21 cellular contexts compared by ENCODE assay signal in the genomic region with DNA sequence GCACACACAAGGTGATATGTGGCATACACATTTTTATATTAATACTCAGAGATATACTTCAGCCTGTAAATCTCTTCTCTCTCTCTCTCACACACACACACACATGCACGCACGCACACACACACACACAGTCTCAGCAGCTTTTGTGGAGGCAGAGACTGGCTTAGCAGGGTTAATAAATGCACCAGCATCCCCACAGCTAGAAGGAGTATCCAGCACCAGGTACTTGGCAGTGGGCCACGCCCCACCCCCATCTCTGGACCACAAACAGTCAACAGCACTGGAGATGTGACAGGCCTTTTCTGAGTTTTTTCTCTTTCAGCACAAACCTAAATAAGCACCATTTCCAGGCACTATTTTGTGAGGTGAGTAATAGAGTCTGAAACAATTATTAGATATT.
DNase-seq lines count a peak whose midpoint lies in the region; ATAC-seq and TF ChIP-seq lines count a peak whose summit lies in the region.
"Had no signal": no experiment of that assay in that cellular context is flagged by ENCODE, and none has a peak within 500 bp of the region (broad histone marks: within the 10 kb centered on the region; RNA-seq: fewer than 3 reads in every experiment).

No MANE protein-coding gene starts in this region.

- in situ Hi-C loops in ACHN (cut with HindIII; ENCODE audit: low pct_ligation_motif_present, low pct_unique_long_range_greater_than_20kb, low sequenced_read_pairs) = no loop called here

- H3K4me3 Mint-ChIP-seq in effector memory CD8-positive, alpha-beta T cell = no peak overlapping the region
- H3K4me3 Mint-ChIP-seq: B cell had no signal

- H3K27ac Mint-ChIP-seq in effector memory CD8-positive, alpha-beta T cell = peak overlapping the region in 1 of 2 donors; percentile 1
- H3K27ac Mint-ChIP-seq: B cell had no signal

- TF ChIP-seq CTCF in GM10266 (IDR thresholded peaks at IDR 0.05; ENCODE audit: control insufficient read depth, insufficient read depth, low read depth, missing control alignments) = no peak

- ATAC-seq in GM19351 (IDR thresholded peaks at IDR 0.05; ENCODE audit: unreplicated experiment) = no peak
- ATAC-seq in effector memory CD8-positive, alpha-beta T cell (replicated peaks) = no peak
- ATAC-seq: esophagus mucosa, HepG2, left lobe of liver had no signal

- H3K9me3 Mint-ChIP-seq in effector memory CD8-positive, alpha-beta T cell = no peaks in the 10 kb centered on the region

- DNase-seq in DMS53 (lab: John Stamatoyannopoulos, UW) (peak; percentile 66), NCI-H1092 (lab: John Stamatoyannopoulos, UW) (peak; percentile 8), NCI-H345 treated with DMSO at 0.1 percent for 48 hours (lab: John Stamatoyannopoulos, UW; ENCODE audit: unreplicated experiment) (peak; percentile 80), astrocyte of the hippocampus (ENCODE audit: low read depth, low spot score) (peak; percentile 5), GM10266 (ENCODE audit: extremely low spot score) (no peak), ACHN (no peak)
- DNase-seq in effector memory CD8-positive, alpha-beta T cell = no peak
- DNase-seq: activated CD4-positive, alpha-beta T cell treated with anti-CD3 and anti-CD28 coated beads for 4 hours; activated CD8-positive, alpha-beta memory T cell treated with anti-CD3 and anti-CD28 coated beads, Interleukin-2, amount 50 U/mL, for 4 hours; activated gamma-delta T cell; amniotic stem cell; GM23248; NCI-H524 treated with DMSO at 0.1 percent for 48 hours; nucleus accumbens; PC-9; testis had no signal

- no peaks in the 10 kb centered on the region for H3K4me1 Mint-ChIP-seq in effector memory CD8-positive, alpha-beta T cell (ENCODE audit: low read depth in 2 of 2)
- H3K4me1 Mint-ChIP-seq: B cell had no signal

- no peaks in the 10 kb centered on the region for H3K36me3 Mint-ChIP-seq in effector memory CD8-positive, alpha-beta T cell (ENCODE audit: insufficient read depth)

- H3K27me3 Mint-ChIP-seq in effector memory CD8-positive, alpha-beta T cell = peaks cover 11 to 25% of the 10 kb centered on the region in 2 donors

Comparison
In these comparisons a context has a peak if more than half of its experiments do, and no peak if none do; other contexts are left out.
1. DNase-seq: peak in DMS53 (single experiment), NCI-H1092 (single experiment), NCI-H345 treated with DMSO at 0.1 percent for 48 hours (single experiment) and astrocyte of the hippocampus (single experiment); none in GM10266 (single experiment), effector memory CD8-positive, alpha-beta T cell (0 of 3) and ACHN (single experiment).